Comparison of ENCODE assay signal across 1 cellular context in genomic region chr18:34397286-34397896, GRCh38.
A peak's percentile ranks its signal among the peaks of the same experiment; 100 is the strongest.
TF ChIP-seq lines count a peak whose summit lies in the region.

No MANE protein-coding gene starts in this region.

TF ChIP-seq in HepG2, 621 proteins besides CTCF, POLR2A, EP300 and RAD21 (continued from another document):
- TF ChIP-seq HOMEZ (CRISPR knock-in tag; IDR thresholded peaks at IDR 0.05; ENCODE audit: low read depth): no peak
- TF ChIP-seq, protein P1, sequence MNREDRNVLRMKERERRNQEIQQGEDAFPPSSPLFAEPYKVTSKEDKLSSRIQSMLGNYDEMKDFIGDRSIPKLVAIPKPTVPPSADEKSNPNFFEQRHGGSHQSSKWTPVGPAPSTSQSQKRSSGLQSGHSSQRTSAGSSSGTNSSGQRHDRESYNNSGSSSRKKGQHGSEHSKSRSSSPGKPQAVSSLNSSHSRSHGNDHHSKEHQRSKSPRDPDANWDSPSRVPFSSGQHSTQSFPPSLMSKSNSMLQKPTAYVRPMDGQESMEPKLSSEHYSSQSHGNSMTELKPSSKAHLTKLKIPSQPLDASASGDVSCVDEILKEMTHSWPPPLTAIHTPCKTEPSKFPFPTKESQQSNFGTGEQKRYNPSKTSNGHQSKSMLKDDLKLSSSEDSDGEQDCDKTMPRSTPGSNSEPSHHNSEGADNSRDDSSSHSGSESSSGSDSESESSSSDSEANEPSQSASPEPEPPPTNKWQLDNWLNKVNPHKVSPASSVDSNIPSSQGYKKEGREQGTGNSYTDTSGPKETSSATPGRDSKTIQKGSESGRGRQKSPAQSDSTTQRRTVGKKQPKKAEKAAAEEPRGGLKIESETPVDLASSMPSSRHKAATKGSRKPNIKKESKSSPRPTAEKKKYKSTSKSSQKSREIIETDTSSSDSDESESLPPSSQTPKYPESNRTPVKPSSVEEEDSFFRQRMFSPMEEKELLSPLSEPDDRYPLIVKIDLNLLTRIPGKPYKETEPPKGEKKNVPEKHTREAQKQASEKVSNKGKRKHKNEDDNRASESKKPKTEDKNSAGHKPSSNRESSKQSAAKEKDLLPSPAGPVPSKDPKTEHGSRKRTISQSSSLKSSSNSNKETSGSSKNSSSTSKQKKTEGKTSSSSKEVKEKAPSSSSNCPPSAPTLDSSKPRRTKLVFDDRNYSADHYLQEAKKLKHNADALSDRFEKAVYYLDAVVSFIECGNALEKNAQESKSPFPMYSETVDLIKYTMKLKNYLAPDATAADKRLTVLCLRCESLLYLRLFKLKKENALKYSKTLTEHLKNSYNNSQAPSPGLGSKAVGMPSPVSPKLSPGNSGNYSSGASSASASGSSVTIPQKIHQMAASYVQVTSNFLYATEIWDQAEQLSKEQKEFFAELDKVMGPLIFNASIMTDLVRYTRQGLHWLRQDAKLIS (CRISPR knock-in tag; IDR thresholded peaks at IDR 0.05): no peak
- TF ChIP-seq, protein P2, sequence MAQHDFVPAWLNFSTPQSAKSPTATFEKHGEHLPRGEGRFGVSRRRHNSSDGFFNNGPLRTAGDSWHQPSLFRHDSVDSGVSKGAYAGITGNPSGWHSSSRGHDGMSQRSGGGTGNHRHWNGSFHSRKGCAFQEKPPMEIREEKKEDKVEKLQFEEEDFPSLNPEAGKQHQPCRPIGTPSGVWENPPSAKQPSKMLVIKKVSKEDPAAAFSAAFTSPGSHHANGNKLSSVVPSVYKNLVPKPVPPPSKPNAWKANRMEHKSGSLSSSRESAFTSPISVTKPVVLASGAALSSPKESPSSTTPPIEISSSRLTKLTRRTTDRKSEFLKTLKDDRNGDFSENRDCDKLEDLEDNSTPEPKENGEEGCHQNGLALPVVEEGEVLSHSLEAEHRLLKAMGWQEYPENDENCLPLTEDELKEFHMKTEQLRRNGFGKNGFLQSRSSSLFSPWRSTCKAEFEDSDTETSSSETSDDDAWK (CRISPR knock-in tag; IDR thresholded peaks at IDR 0.05): no peak
- TF ChIP-seq ZKSCAN8 (CRISPR knock-in tag; IDR thresholded peaks at IDR 0.05; ENCODE audit: borderline replicate concordance): no peak
- TF ChIP-seq ATF7 (IDR thresholded peaks at IDR 0.05): no peak
- TF ChIP-seq ATF7 (CRISPR knock-in tag; IDR thresholded peaks at IDR 0.05): no peak
- TF ChIP-seq ZHX1 (CRISPR knock-in tag; IDR thresholded peaks at IDR 0.05; ENCODE audit: low read depth): no peak
- TF ChIP-seq HNF4A (CRISPR knock-in tag; IDR thresholded peaks at IDR 0.05): peak; percentile 77
- TF ChIP-seq ZNF235 (CRISPR knock-in tag; IDR thresholded peaks at IDR 0.05; ENCODE audit: borderline replicate concordance): no peak
- peak; percentile 29; the same call in 1 of the 2 replicates for TF ChIP-seq CREM (IDR thresholded peaks at IDR 0.05)
- TF ChIP-seq CREM (CRISPR knock-in tag; IDR thresholded peaks at IDR 0.05): no peak
- TF ChIP-seq CHD4 (IDR thresholded peaks at IDR 0.05; ENCODE audit: borderline replicate concordance, low read length): peak; percentile 54; the same call in 1 of the 2 replicates
- TF ChIP-seq ARID5B (CRISPR knock-in tag; IDR thresholded peaks at IDR 0.05): 0 out of 2 replicates have a peak, but pooled peaks have one; percentile 12
- no peak for TF ChIP-seq THAP9 (CRISPR knock-in tag; IDR thresholded peaks at IDR 0.05; ENCODE audit: borderline replicate concordance)
- TF ChIP-seq SKI (IDR thresholded peaks at IDR 0.05; ENCODE audit: partially characterized antibody): no peak
- TF ChIP-seq IRF9 (CRISPR knock-in tag; IDR thresholded peaks at IDR 0.05; ENCODE audit: borderline replicate concordance): no peak
- TF ChIP-seq, protein P3, sequence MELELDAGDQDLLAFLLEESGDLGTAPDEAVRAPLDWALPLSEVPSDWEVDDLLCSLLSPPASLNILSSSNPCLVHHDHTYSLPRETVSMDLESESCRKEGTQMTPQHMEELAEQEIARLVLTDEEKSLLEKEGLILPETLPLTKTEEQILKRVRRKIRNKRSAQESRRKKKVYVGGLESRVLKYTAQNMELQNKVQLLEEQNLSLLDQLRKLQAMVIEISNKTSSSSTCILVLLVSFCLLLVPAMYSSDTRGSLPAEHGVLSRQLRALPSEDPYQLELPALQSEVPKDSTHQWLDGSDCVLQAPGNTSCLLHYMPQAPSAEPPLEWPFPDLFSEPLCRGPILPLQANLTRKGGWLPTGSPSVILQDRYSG (CRISPR knock-in tag; IDR thresholded peaks at IDR 0.05): no peak
- TF ChIP-seq PPARG (CRISPR knock-in tag; conservative IDR thresholded peaks at IDR 0.05): no peak
- TF ChIP-seq ASH2L (IDR thresholded peaks at IDR 0.05; ENCODE audit: insufficient read length, low read depth, low read length): peak; percentile 97
- TF ChIP-seq ZSCAN9 (CRISPR knock-in tag; IDR thresholded peaks at IDR 0.05; ENCODE audit: borderline replicate concordance): no peak
- TF ChIP-seq HMG20A (CRISPR knock-in tag; IDR thresholded peaks at IDR 0.05; ENCODE audit: borderline replicate concordance): no peak
- TF ChIP-seq HNRNPL (IDR thresholded peaks at IDR 0.05; ENCODE audit: low read depth, low read length): no peak
- no peak for TF ChIP-seq SALL2 (CRISPR knock-in tag; IDR thresholded peaks at IDR 0.05)
- no peak for TF ChIP-seq GLI4 (CRISPR knock-in tag; IDR thresholded peaks at IDR 0.05; ENCODE audit: borderline replicate concordance)
- TF ChIP-seq ZNF549 (CRISPR knock-in tag; IDR thresholded peaks at IDR 0.05): no peak
- TF ChIP-seq HMG20B (CRISPR knock-in tag; conservative IDR thresholded peaks at IDR 0.05): no peak
- TF ChIP-seq KLF13 (CRISPR knock-in tag; IDR thresholded peaks at IDR 0.05): no peak
- 0 out of 2 replicates have a peak, but pooled peaks have one; percentile 15 for TF ChIP-seq MIXL1 (CRISPR knock-in tag; IDR thresholded peaks at IDR 0.05)
- no peak for TF ChIP-seq SP2 (CRISPR knock-in tag; IDR thresholded peaks at IDR 0.05)
- no peak for TF ChIP-seq ZNF598 (CRISPR knock-in tag; IDR thresholded peaks at IDR 0.05; ENCODE audit: borderline replicate concordance)
- TF ChIP-seq NFE2L2 (IDR thresholded peaks at IDR 0.05; ENCODE audit: low read length): peak; percentile 64; the same call in 1 of the 2 replicates
- no peak for TF ChIP-seq MAF1 (CRISPR knock-in tag; IDR thresholded peaks at IDR 0.05; ENCODE audit: borderline replicate concordance)
- no peak for TF ChIP-seq HNRNPLL (IDR thresholded peaks at IDR 0.05; ENCODE audit: low read depth, low read length, poor library complexity, severe bottlenecking)
- TF ChIP-seq KLF16 (CRISPR knock-in tag; IDR thresholded peaks at IDR 0.05): no peak
TF ChIP-seq in HepG2: peak in this region for 18.
